In the genomic region with DNA sequence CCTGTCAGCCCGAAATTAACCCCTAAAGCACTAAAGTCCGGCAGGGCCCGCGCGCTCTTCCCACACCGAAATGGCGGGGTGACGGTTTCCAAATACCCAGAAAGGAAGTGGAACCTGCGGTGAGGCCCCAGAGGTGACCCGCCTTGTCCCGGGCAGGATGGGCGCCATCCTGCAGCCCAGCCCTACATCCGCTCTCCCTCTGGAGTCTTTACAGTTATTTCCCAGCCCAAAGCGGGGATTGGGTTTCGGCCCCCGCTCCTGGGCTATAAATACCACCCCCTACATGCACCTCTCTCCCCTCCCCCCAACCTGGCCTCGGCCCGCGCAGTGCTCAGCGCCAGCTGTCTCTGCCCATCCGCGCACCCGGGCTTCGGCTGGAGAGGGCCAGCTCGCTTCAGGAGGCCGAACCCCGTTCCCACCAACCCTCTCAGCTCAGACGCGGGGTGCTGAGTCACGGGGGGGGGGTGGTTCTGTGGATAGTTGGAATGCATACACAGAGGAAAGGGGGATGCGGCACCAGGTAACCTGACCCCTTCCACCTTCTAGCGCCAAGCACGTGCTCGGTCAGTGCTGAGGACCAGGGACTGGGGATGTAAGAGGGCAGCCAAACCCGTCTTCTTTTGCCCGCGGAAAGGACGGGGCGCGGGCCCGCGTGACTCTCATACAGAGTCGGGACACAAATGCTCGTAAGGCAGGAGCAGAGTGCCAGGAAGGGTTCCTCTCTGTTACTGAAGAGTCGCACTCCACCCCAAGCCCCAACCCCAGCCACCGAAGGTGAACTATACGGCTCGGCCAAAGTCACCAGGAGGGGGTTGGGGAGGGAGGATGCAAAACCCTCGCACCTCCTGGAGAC, we compare ENCODE assay signal across 8 cellular contexts. TPM values are rescaled to one million over a fixed set of nuclear protein-coding genes. Genes with fewer than 3 reads are reported as not detected.
DNase-seq lines count a peak whose midpoint lies in the region; ATAC-seq and TF ChIP-seq lines count a peak whose summit lies in the region.

A gene (plus strand): TSS at position 344 of the 853 bp plus-strand sequence. CDS start 165 bp downstream, at position 509.

- H2BK15ac ChIP-seq in neuronal stem cell (ENCODE audit: low read length), result peak within 1 kb of the TSS; percentile 81

- peak within 1 kb of the TSS; percentile 80 for H3K23ac ChIP-seq in neuronal stem cell (ENCODE audit: low read depth, low read length, poor library complexity)

- H3K36me3 ChIP-seq in gastroesophageal sphincter (peaks cover 0 to 32% of the 10 kb centered on the region in 2 donors), neuronal stem cell (replicated peaks in 1 of 2; ENCODE audit: control insufficient read depth in 2 of 2, insufficient read depth in 2 of 2, low read length in 2 of 2) (peaks cover 3 to 7% of the 10 kb centered on the region in 2 donors)

- H2BK12ac ChIP-seq in neuronal stem cell (ENCODE audit: low read length), result peak within 1 kb of the TSS; percentile 73

- 3 to 11% methylated on average over 7 to 17 of the region's 49 CpGs for WGBS in gastroesophageal sphincter (ENCODE audit: low coverage in 1 of 2), 2 donors
- no CpG with 5 or more reads among the region's 49 CpGs for WGBS in neuronal stem cell (ENCODE audit: extremely low coverage in 2 of 2, insufficient read length in 2 of 2, insufficient replicate concordance in 1 of 2), 2 donors

- peak within 1 kb of the TSS; percentile 89 for H3K14ac ChIP-seq in neuronal stem cell (ENCODE audit: low read length)

- ATAC-seq in HG02588 (IDR thresholded peaks at IDR 0.05; ENCODE audit: unreplicated experiment) (peak; percentile 9), gastroesophageal sphincter (peak; percentile 20), GM21619 (IDR thresholded peaks at IDR 0.05; ENCODE audit: unreplicated experiment) (no peak)

- peaks cover 0 to 69% (median 26%) of the 10 kb centered on the region in 3 donors for H3K4me1 ChIP-seq in gastroesophageal sphincter
- H3K4me1 ChIP-seq in neuronal stem cell (ENCODE audit: control insufficient read depth in 2 of 2, insufficient read depth in 1 of 2, low read depth in 1 of 2, low read length in 2 of 2), result peaks cover 12 to 18% of the 10 kb centered on the region in 2 donors

- TF ChIP-seq EP300 in gastroesophageal sphincter (IDR thresholded peaks at IDR 0.05), result no peak

- no peak within 1 kb of the TSS for H2BK5ac ChIP-seq in neuronal stem cell (ENCODE audit: low read length)

- TF ChIP-seq POLR2A in GM10847 (IDR thresholded peaks at IDR 0.05; ENCODE audit: extremely low read depth, insufficient read length) (peak; percentile 3), gastroesophageal sphincter (IDR thresholded peaks at IDR 0.05) (no peak)

- H3K18ac ChIP-seq in neuronal stem cell (ENCODE audit: low read length), result peak within 1 kb of the TSS; percentile 76

- peak within 1 kb of the TSS; percentile 80 for H3K4me2 ChIP-seq in neuronal stem cell (ENCODE audit: insufficient read depth, low read length, poor library complexity, severe bottlenecking)

- H4K8ac ChIP-seq in neuronal stem cell (ENCODE audit: low read depth, low read length), result no peak within 1 kb of the TSS

- peaks cover 6% of the 10 kb centered on the region for H3K27me3 ChIP-seq in gastroesophageal sphincter
- H3K27me3 ChIP-seq in neuronal stem cell (ENCODE audit: control insufficient read depth in 3 of 3, insufficient read depth in 3 of 3, low read depth in 1 of 3, low read length in 3 of 3), result peaks cover 28 to 59% (median 55%) of the 10 kb centered on the region in 3 experiments

- no peaks in the 10 kb centered on the region for H3K9me3 ChIP-seq in gastroesophageal sphincter
- H3K9me3 ChIP-seq in neuronal stem cell (replicated peaks in 1 of 2; ENCODE audit: control insufficient read depth in 2 of 2, insufficient read depth in 1 of 2, low read depth in 1 of 2, low read length in 2 of 2), result peaks cover 0 to 2% of the 10 kb centered on the region in 2 donors

- DNase-seq in NOMO-1 treated with DMSO at 0.1 percent for 48 hours (lab: John Stamatoyannopoulos, UW; ENCODE audit: unreplicated experiment), result peak; percentile 55
- DNase-seq in activated T-helper 9 cell treated with anti-CD3 and anti-CD28 coated beads, Interleukin-2, amount 50 U/mL, for 16 hours (ENCODE audit: low read depth), result peak; percentile 27
- DNase-seq in neuronal stem cell (ENCODE audit: low spot score), result no peak
- DNase-seq in NCI-H1048 (lab: John Stamatoyannopoulos, UW), result no peak

- H3K4ac ChIP-seq in neuronal stem cell (ENCODE audit: low read length), result no peak within 1 kb of the TSS

- no peak for TF ChIP-seq CTCF in gastroesophageal sphincter (IDR thresholded peaks at IDR 0.05)

- H2AFZ ChIP-seq in neuronal stem cell (ENCODE audit: low read length), result peak within 1 kb of the TSS; percentile 83

- H3K27ac ChIP-seq in gastroesophageal sphincter, result peak within 1 kb of the TSS; percentile 47 to 90 (median 88)
- H3K27ac ChIP-seq in neuronal stem cell (replicated peaks; ENCODE audit: low read length), result no peak within 1 kb of the TSS

- no peak within 1 kb of the TSS for H2BK120ac ChIP-seq in neuronal stem cell (ENCODE audit: low read depth, low read length)

- H3K79me1 ChIP-seq in neuronal stem cell (ENCODE audit: low read depth, low read length), result peaks cover 2% of the 10 kb centered on the region

- peak within 1 kb of the TSS; percentile 60 for H3K9ac ChIP-seq in neuronal stem cell (ENCODE audit: low read depth, low read length, poor library complexity)

- no peak within 1 kb of the TSS for H4K91ac ChIP-seq in neuronal stem cell (ENCODE audit: low read depth, low read length, poor library complexity)

- H2AK5ac ChIP-seq in neuronal stem cell (ENCODE audit: low read depth, low read length), result peak within 1 kb of the TSS; percentile 88

- H3K4me3 ChIP-seq in gastroesophageal sphincter, result peak within 1 kb of the TSS; percentile 53 to 66
- H3K4me3 ChIP-seq in neuronal stem cell (ENCODE audit: low read length in 2 of 2), result peak within 1 kb of the TSS; percentile 26 to 73

RNA-seq across cellular contexts. Expression of the gene that starts here (rescaled TPM):
- not detected for total RNA-seq in gastroesophageal sphincter
- polyA plus RNA-seq in neuronal stem cell (2013, experiment 1 of 2), result not detected
- polyA plus RNA-seq in neuronal stem cell (2013, experiment 2 of 2), result not detected

Comparison
In these comparisons a context has a peak if more than half of its experiments do, and no peak if none do; other contexts are left out.
1. Peak in ATAC-seq, H3K4me3 ChIP-seq and H3K27ac ChIP-seq in gastroesophageal sphincter; RNA of the gene not detected or under 1 TPM.
2. DNase-seq: peak in NOMO-1 treated with DMSO at 0.1 percent for 48 hours (single experiment) and activated T-helper 9 cell treated with anti-CD3 and anti-CD28 coated beads, Interleukin-2, amount 50 U/mL, for 16 hours (single experiment); none in neuronal stem cell (single experiment) and NCI-H1048 (single experiment).